In the genomic region with DNA sequence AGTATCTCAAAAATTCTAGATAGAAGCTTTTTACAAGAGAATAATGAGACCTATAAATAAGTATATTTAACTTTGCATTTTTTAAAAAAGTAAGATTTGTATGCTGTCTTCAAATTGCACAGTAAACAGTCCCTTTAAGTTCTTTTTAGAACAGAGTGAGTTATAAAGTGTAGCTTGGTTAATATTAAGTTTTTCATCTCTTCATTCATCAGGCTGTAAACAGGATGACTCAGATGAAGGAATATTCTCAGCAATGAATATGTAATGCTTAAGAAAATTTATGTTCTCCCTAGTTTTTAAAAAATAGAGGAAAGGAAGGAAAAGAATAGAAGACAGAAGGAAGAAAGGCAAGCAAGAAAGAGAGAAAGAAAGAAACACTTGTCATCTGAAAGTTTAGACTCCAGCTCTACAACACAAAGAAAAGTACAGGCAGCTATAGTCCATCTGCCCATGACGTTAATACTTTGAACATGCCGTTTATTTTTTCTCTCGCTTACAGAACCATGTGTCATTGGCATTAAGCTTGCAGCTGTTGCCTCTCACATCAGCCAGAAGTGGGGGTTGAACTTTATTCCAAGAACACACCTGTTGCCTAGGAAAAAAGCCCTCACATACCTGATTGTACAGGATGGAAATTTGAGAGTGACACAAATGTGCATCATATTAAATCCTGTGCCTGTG, we compare ENCODE assay signal across 13 cellular contexts. TPM values are rescaled to one million over a fixed set of nuclear protein-coding genes. Genes with fewer than 3 reads are reported as not detected.
DNase-seq lines count a peak whose midpoint lies in the region; ATAC-seq and TF ChIP-seq lines count a peak whose summit lies in the region.
"Had no signal": no experiment of that assay in that cellular context is flagged by ENCODE, and none has a peak within 500 bp of the region (broad histone marks: within the 10 kb centered on the region; RNA-seq: fewer than 3 reads in every experiment).

No MANE protein-coding gene starts in this region.

- H3K4me1 ChIP-seq in skeletal muscle tissue (ENCODE audit: control insufficient read depth in 3 of 3, insufficient read depth in 3 of 3, low read length in 3 of 3): peaks cover 22 to 51% (median 35%) of the 10 kb centered on the region in 3 donors

- H3K4me3 ChIP-seq in foreskin fibroblast (ENCODE audit: low read depth in 1 of 2, low read length in 2 of 2) (no peak overlapping the region), skeletal muscle tissue (ENCODE audit: low read length in 3 of 3) (no peak overlapping the region)

- no peaks in the 10 kb centered on the region for H3K27me3 ChIP-seq in skeletal muscle tissue (ENCODE audit: control insufficient read depth in 3 of 3, insufficient read depth in 3 of 3, low read length in 3 of 3)

- TF ChIP-seq CTCF in foreskin fibroblast (IDR thresholded peaks at IDR 0.05; ENCODE audit: low read depth, low read length): no peak

- ATAC-seq in GM18870 (IDR thresholded peaks at IDR 0.05; ENCODE audit: unreplicated experiment) (no peak), HG03432 (IDR thresholded peaks at IDR 0.05; ENCODE audit: unreplicated experiment) (no peak)
- ATAC-seq: PC-3; stimulated activated naive B cell treated with anti-CD40 and anti-IgM and Interleukin-4, amounts not matched to agents 10 μg/mL and 1 μg/mL and 100 μg/mL, for 72 hours had no signal

- H3K9ac ChIP-seq in skeletal muscle tissue (ENCODE audit: low read depth in 1 of 3, low read length in 3 of 3): peak overlapping the region; percentile 4 to 58 (median 4)

- H3K27ac ChIP-seq in skeletal muscle tissue (ENCODE audit: low read depth, low read length): peak overlapping the region; percentile 93

- H3K9me3 ChIP-seq in skeletal muscle tissue (ENCODE audit: control insufficient read depth in 3 of 3, low read length in 3 of 3): no peaks in the 10 kb centered on the region

- peaks cover 14 to 21% (median 19%) of the 10 kb centered on the region in 3 donors for H3K36me3 ChIP-seq in skeletal muscle tissue (ENCODE audit: control insufficient read depth in 3 of 3, insufficient read depth in 3 of 3, low read length in 3 of 3)

- DNase-seq in NCI-H748 (lab: John Stamatoyannopoulos, UW; ENCODE audit: unreplicated experiment) (peak; percentile 59), NCI-H748 treated with DMSO at 0.1 percent for 48 hours (lab: John Stamatoyannopoulos, UW) (no peak), NCI-H774 (lab: John Stamatoyannopoulos, UW) (peak; percentile 53), foreskin fibroblast (peak; percentile 40 to 64), SIG-M5 treated with dmso at 0.1 percent for 504 hours (lab: John Stamatoyannopoulos, UW; ENCODE audit: unreplicated experiment) (no peak)
- DNase-seq: activated CD4-positive, alpha-beta T cell treated with anti-CD3 and anti-CD28 coated beads, Interleukin-2, amount 50 U/mL, for 1 hour; DMS79 treated with DMSO at 0.1 percent for 48 hours; PC-3; stimulated activated CD4-positive, alpha-beta T cell treated with anti-CD3 and anti-CD28 coated beads, Interleukin-4, amount 100 ng/mL, for 1 hour; stimulated activated naive B cell treated with anti-CD40 and anti-IgM and Interleukin-4, amounts not matched to agents 10 μg/mL and 1 μg/mL and 100 μg/mL, for 72 hours had no signal

RNA-seq across cellular contexts. Expression of gene CAP2, which starts 36.1 kb away (rescaled TPM):
- 47.5 TPM for total RNA-seq in skeletal muscle tissue

Comparison
In these comparisons a context has a peak if more than half of its experiments do, and no peak if none do; other contexts are left out.
1. DNase-seq: peak in NCI-H748 (single experiment), NCI-H774 (single experiment) and foreskin fibroblast (2 of 2); none in NCI-H748 treated with DMSO at 0.1 percent for 48 hours (single experiment) and SIG-M5 treated with dmso at 0.1 percent for 504 hours (single experiment).